Comparison of ENCODE assay signal across 1 cellular context in genomic region chr9:95030344-95030743, GRCh38.
TF ChIP-seq lines count a peak whose summit lies in the region.

No MANE protein-coding gene starts in this region.

TF ChIP-seq in SK-N-SH, 30 proteins besides CTCF, POLR2A, EP300 and RAD21 (continued from another document):
- no peak for TF ChIP-seq FOXJ3 (CRISPR knock-in tag; IDR thresholded peaks at IDR 0.05)
- no peak for TF ChIP-seq YY1 (IDR thresholded peaks at IDR 0.05; ENCODE audit: low read depth)
- TF ChIP-seq RCOR1 (IDR thresholded peaks at IDR 0.05; ENCODE audit: low read length) = peak; percentile 64; the same call in 1 of the 2 replicates
- TF ChIP-seq GATA2 (CRISPR knock-in tag; IDR thresholded peaks at IDR 0.05) = peak; percentile 66
- TF ChIP-seq MEF2A (IDR thresholded peaks at IDR 0.05; ENCODE audit: borderline replicate concordance, low read depth) = no peak
